Comparison of ENCODE assay signal across 20 cellular contexts in genomic region chrX:9349572-9350259, GRCh38.
A peak's percentile ranks its signal among the peaks of the same experiment; 100 is the strongest.
DNase-seq lines count a peak whose midpoint lies in the region; ATAC-seq, FAIRE-seq and TF ChIP-seq lines count a peak whose summit lies in the region.
"Had no signal": no experiment of that assay in that cellular context is flagged by ENCODE, and none has a peak within 500 bp of the region (broad histone marks: within the 10 kb centered on the region; RNA-seq: fewer than 3 reads in every experiment).

No MANE protein-coding gene starts in this region.

- no peak overlapping the region for H3K4me3 ChIP-seq in spleen
- H3K4me3 ChIP-seq: gastrocnemius medialis, left lung had no signal

- no peaks in the 10 kb centered on the region for H3K27me3 ChIP-seq in spleen (replicated peaks in 1 of 7)
- H3K27me3 ChIP-seq: gastrocnemius medialis, left lung had no signal

- H3K27ac Mint-ChIP-seq in natural killer cell treated with Interleukin-12 subunit alpha and Interleukin-12 subunit beta and Interleukin-15 and Interleukin-18, amount 100 ng/mL, for 72 hours = peak overlapping the region in 1 of 2 donors; percentile 39
- H3K27ac Mint-ChIP-seq: activated naive CD8-positive, alpha-beta T cell treated with anti-CD3 and anti-CD28 coated beads for 36 hours; activated T-cell treated with anti-CD3 and anti-CD28 coated beads, Interleukin-2, amount 50 U/mL, for 24 hours had no signal

- H3K36me3 ChIP-seq in spleen = no peaks in the 10 kb centered on the region
- H3K36me3 ChIP-seq: gastrocnemius medialis, left lung had no signal

- WGBS in spleen, 5 donors = 70 to 88% (median 76%) methylated on average over 7 to 8 of the region's 8 CpGs

- FAIRE-seq in urothelium cell line (lab: Jason Lieb, UNC) = no peak
- FAIRE-seq: endometrium, G401.6, H54, HTR-8/SVneo, small intestine had no signal

- H3K27ac ChIP-seq in spleen = no peak overlapping the region
- H3K27ac ChIP-seq: gastrocnemius medialis, left lung had no signal

- no peaks in the 10 kb centered on the region for H3K9me3 Mint-ChIP-seq in natural killer cell treated with Interleukin-12 subunit alpha and Interleukin-12 subunit beta and Interleukin-15 and Interleukin-18, amount 100 ng/mL, for 72 hours
- H3K9me3 Mint-ChIP-seq: activated naive CD8-positive, alpha-beta T cell treated with anti-CD3 and anti-CD28 coated beads for 36 hours had no signal

- H3K4me1 Mint-ChIP-seq in natural killer cell treated with Interleukin-12 subunit alpha and Interleukin-12 subunit beta and Interleukin-15 and Interleukin-18, amount 100 ng/mL, for 72 hours (ENCODE audit: low read depth in 2 of 2) = peaks cover 27 to 53% of the 10 kb centered on the region in 2 donors

- no peaks in the 10 kb centered on the region for H3K9me3 ChIP-seq in spleen
- H3K9me3 ChIP-seq: gastrocnemius medialis, left lung had no signal

- intact Hi-C loops in spleen (cut with DNase I; ENCODE audit: low total_unique reads) = no loop called here

- H3K4me3 Mint-ChIP-seq in natural killer cell treated with Interleukin-12 subunit alpha and Interleukin-12 subunit beta and Interleukin-15 and Interleukin-18, amount 100 ng/mL, for 72 hours = no peak overlapping the region
- H3K4me3 Mint-ChIP-seq: activated naive CD8-positive, alpha-beta T cell treated with anti-CD3 and anti-CD28 coated beads for 36 hours; activated T-cell treated with anti-CD3 and anti-CD28 coated beads, Interleukin-2, amount 50 U/mL, for 24 hours had no signal

- TF ChIP-seq CTCF in spleen (IDR thresholded peaks at IDR 0.05 in 8 of 11, conservative IDR thresholded peaks at IDR 0.05 in 3 of 11) = no peak

- no peaks in the 10 kb centered on the region for H3K36me3 Mint-ChIP-seq in natural killer cell treated with Interleukin-12 subunit alpha and Interleukin-12 subunit beta and Interleukin-15 and Interleukin-18, amount 100 ng/mL, for 72 hours
- H3K36me3 Mint-ChIP-seq: activated naive CD8-positive, alpha-beta T cell treated with anti-CD3 and anti-CD28 coated beads for 36 hours had no signal

- no peak for ATAC-seq in natural killer cell treated with Interleukin-12 subunit alpha and Interleukin-12 subunit beta and Interleukin-15 and Interleukin-18, amount 100 ng/mL, for 72 hours
- no peak for ATAC-seq in HG03196 (IDR thresholded peaks at IDR 0.05; ENCODE audit: unreplicated experiment)
- ATAC-seq in HG03097 (IDR thresholded peaks at IDR 0.05; ENCODE audit: low FRiP score, unreplicated experiment) = no peak
- ATAC-seq: left lung had no signal

- TF ChIP-seq POLR2A in spleen (IDR thresholded peaks at IDR 0.05) = no peak

- no peaks in the 10 kb centered on the region for H3K27me3 Mint-ChIP-seq in natural killer cell treated with Interleukin-12 subunit alpha and Interleukin-12 subunit beta and Interleukin-15 and Interleukin-18, amount 100 ng/mL, for 72 hours
- H3K27me3 Mint-ChIP-seq: activated naive CD8-positive, alpha-beta T cell treated with anti-CD3 and anti-CD28 coated beads for 36 hours had no signal

- H3K4me1 ChIP-seq in spleen = peaks cover 4 to 27% (median 9%) of the 10 kb centered on the region in 6 donors

- DNase-seq in ELR (ENCODE audit: low read depth) = peak; percentile 85
- DNase-seq in RKO (ENCODE audit: low spot score) = peak; percentile 13
- DNase-seq in cerebellar cortex (ENCODE audit: low spot score) = peak; percentile 36
- peak; percentile 30 for DNase-seq in spleen
- DNase-seq in natural killer cell treated with Interleukin-12 subunit alpha and Interleukin-12 subunit beta and Interleukin-15 and Interleukin-18, amount 100 ng/mL, for 72 hours (ENCODE audit: low spot score) = no peak
- no peak for DNase-seq in urothelium cell line (ENCODE audit: low spot score)
- DNase-seq: activated naive CD8-positive, alpha-beta T cell treated with anti-CD3 and anti-CD28 coated beads for 36 hours; activated T-cell treated with anti-CD3 and anti-CD28 coated beads, Interleukin-2, amount 50 U/mL, for 24 hours; left lung; NCI-H1930; NCI-H510A treated with DMSO at 0.1 percent for 48 hours; small intestine; stimulated activated naive CD4-positive, alpha-beta T cell had no signal

Comparison
In these comparisons a context has a peak if more than half of its experiments do, and no peak if none do; other contexts are left out.
1. DNase-seq: peak in ELR (single experiment), RKO (single experiment), cerebellar cortex (single experiment) and spleen (single experiment); none in natural killer cell treated with Interleukin-12 subunit alpha and Interleukin-12 subunit beta and Interleukin-15 and Interleukin-18, amount 100 ng/mL, for 72 hours (single experiment) and urothelium cell line (single experiment).